Comparison of ENCODE assay signal across 10 cellular contexts in genomic region chr17:40909755-40910154, GRCh38. TPM values are rescaled to one million over a fixed set of nuclear protein-coding genes. Genes with fewer than 3 reads are reported as not detected.
DNase-seq lines count a peak whose midpoint lies in the region; ATAC-seq, FAIRE-seq and TF ChIP-seq lines count a peak whose summit lies in the region.
"Had no signal": no experiment of that assay in that cellular context is flagged by ENCODE, and none has a peak within 500 bp of the region (broad histone marks: within the 10 kb centered on the region; RNA-seq: fewer than 3 reads in every experiment).

No MANE protein-coding gene starts in this region.

- in situ Hi-C loops in Panc1 (cut with HindIII; ENCODE audit: low pct_unique_long_range_greater_than_20kb, low sequenced_read_pairs): no loop called here

- FAIRE-seq in H54 (lab: Jason Lieb, UNC): no peak

- H3K4me1 ChIP-seq in Panc1 (ENCODE audit: control insufficient read depth, insufficient read depth, low read length): peaks cover 8% of the 10 kb centered on the region; the same call in 1 of the 2 replicates
- H3K4me1 ChIP-seq in CD8-positive, alpha-beta memory T cell (ENCODE audit: insufficient read depth, low read length): no peaks in the 10 kb centered on the region

- BruUV-seq in Panc1 (replicated peaks; lab: Mats Ljungman, UMichigan): no TSS peak

- no peaks in the 10 kb centered on the region; the same call in 1 of the 2 replicates for H3K27me3 ChIP-seq in Panc1 (ENCODE audit: control insufficient read depth, insufficient read depth, low read length)
- peaks cover 10% of the 10 kb centered on the region for H3K27me3 ChIP-seq in CD8-positive, alpha-beta memory T cell (ENCODE audit: insufficient read depth, low read length, poor library complexity, severe bottlenecking)

- peaks cover 0 to 2% (median 0%) of the 10 kb centered on the region in 3 donors for H3K4me1 Mint-ChIP-seq in CD8-positive, alpha-beta memory T cell

- POLR2A ChIA-PET in Panc1 (lab: Charles Lee): no interaction called here
- POLR2A ChIA-PET in CD8-positive, alpha-beta memory T cell (lab: Charles Lee): no interaction called here

- no peak overlapping the region for H3K4me3 ChIP-seq in Panc1 (ENCODE audit: low read depth in 2 of 2, low read length in 2 of 2)
- H3K4me3 ChIP-seq in skeletal muscle cell (ENCODE audit: low read depth, low read length): no peak overlapping the region
- no peak overlapping the region for H3K4me3 ChIP-seq in CD8-positive, alpha-beta memory T cell (ENCODE audit: low read length)

- no peaks in the 10 kb centered on the region for H3K9me3 ChIP-seq in Panc1 (ENCODE audit: control insufficient read depth, insufficient read depth, low read depth, low read length)
- no peaks in the 10 kb centered on the region for H3K9me3 ChIP-seq in CD8-positive, alpha-beta memory T cell (ENCODE audit: low read length)

- peaks cover 17 to 60% of the 10 kb centered on the region in 2 donors for H3K27me3 Mint-ChIP-seq in CD8-positive, alpha-beta memory T cell

- TF ChIP-seq CTCF in Panc1 (IDR thresholded peaks at IDR 0.05): no peak

- no peaks in the 10 kb centered on the region for H3K36me3 Mint-ChIP-seq in CD8-positive, alpha-beta memory T cell

- peak; percentile 55 for ATAC-seq in Panc1

- intact Hi-C loops in Panc1 (cut with micrococcal nuclease; ENCODE audit: unreplicated experiment): loop anchor here (1.0 to 10.0 kb wide), 6 partner anchors 53 to 739 kb away; partner anchors contain the start of gene KRT19
- intact Hi-C loops in posterior vena cava (cut with DNase I): loop anchor here (5.0 to 10.0 kb wide), 5 partner anchors 415 to 755 kb away; no protein-coding TSS in a partner anchor

- TF ChIP-seq POLR2A in H54 (IDR thresholded peaks at IDR 0.05; ENCODE audit: low read depth, low read length): no peak

- CTCF ChIA-PET in Panc1 (lab: Charles Lee): interaction anchor here (0.7 to 2.1 kb wide), 4 partner anchors 24 to 640 kb away, joined by 3 to 11 read pairs (median 3); no protein-coding TSS in a partner anchor
- CTCF ChIA-PET in CD8-positive, alpha-beta memory T cell (lab: Charles Lee): interaction anchor here (1.0 to 5.1 kb wide), 6 partner anchors 399 to 756 kb away, joined by 3 to 33 read pairs (median 5); no protein-coding TSS in a partner anchor

- H3K9me3 Mint-ChIP-seq in CD8-positive, alpha-beta memory T cell: no peaks in the 10 kb centered on the region
- H3K9me3 Mint-ChIP-seq: T-helper 2 cell treated with Interferon-gamma antibody and Interleukin-4, amounts not matched to agents 5 μg/mL and 100 μg/mL, for 36 hours had no signal

- H3K4me3 Mint-ChIP-seq in CD8-positive, alpha-beta memory T cell: no peak overlapping the region
- H3K4me3 Mint-ChIP-seq: T-helper 2 cell treated with Interferon-gamma antibody and Interleukin-4, amounts not matched to agents 5 μg/mL and 100 μg/mL, for 36 hours had no signal

- peak overlapping the region; percentile 2; the same call in 1 of the 2 replicates for H3K27ac ChIP-seq in Panc1 (ENCODE audit: low read length)
- no peak overlapping the region for H3K27ac ChIP-seq in CD8-positive, alpha-beta memory T cell (ENCODE audit: low read depth, low read length)

- no peak overlapping the region for H3K27ac Mint-ChIP-seq in CD8-positive, alpha-beta memory T cell
- H3K27ac Mint-ChIP-seq: T-helper 2 cell treated with Interferon-gamma antibody and Interleukin-4, amounts not matched to agents 5 μg/mL and 100 μg/mL, for 36 hours had no signal

- peak; percentile 49 for DNase-seq in GM03348 (ENCODE audit: low spot score)
- no peak for DNase-seq in Panc1 (ENCODE audit: low read depth, low spot score)
- DNase-seq in fibroblast of gingiva (ENCODE audit: low read depth): peak; percentile 91
- peak; percentile 76 for DNase-seq in skeletal muscle cell (ENCODE audit: low read depth)
- no peak for DNase-seq in CD8-positive, alpha-beta memory T cell
- no peak for DNase-seq in cortex of kidney (lab: John Stamatoyannopoulos, UW)
- no peak for DNase-seq in H54 (ENCODE audit: insufficient read length, low spot score)
- no peak for DNase-seq in posterior vena cava (ENCODE audit: low spot score)

- H3K36me3 ChIP-seq in Panc1 (ENCODE audit: control insufficient read depth, insufficient read depth, low read length): no peaks in the 10 kb centered on the region
- H3K36me3 ChIP-seq in CD8-positive, alpha-beta memory T cell (ENCODE audit: insufficient read depth, low read length): no peaks in the 10 kb centered on the region

RNA-seq across cellular contexts. Expression of gene KRT20, which starts 24.7 kb away (rescaled TPM):
- total RNA-seq in Panc1 (2021; ENCODE audit: unreplicated experiment): 0.13 TPM
- polyA plus RNA-seq in Panc1 (2012; ENCODE audit: insufficient read length): not detected
- not detected for total RNA-seq in CD8-positive, alpha-beta memory T cell
- polyA plus RNA-seq in CD8-positive, alpha-beta memory T cell: not detected
- total RNA-seq in posterior vena cava: not detected

RNA-seq across cellular contexts. Expression of gene KRT23, which starts 27.7 kb away (rescaled TPM):
- total RNA-seq in Panc1 (2021; ENCODE audit: unreplicated experiment): not detected
- polyA plus RNA-seq in Panc1 (2012; ENCODE audit: insufficient read length): not detected
- total RNA-seq in CD8-positive, alpha-beta memory T cell: not detected
- not detected for polyA plus RNA-seq in CD8-positive, alpha-beta memory T cell
- total RNA-seq in posterior vena cava: under 1 TPM; 0.24 to 0.37 TPM
- total RNA-seq: cerebellum had no signal

RNA-seq across cellular contexts. Expression of gene KRT12, which starts 42.7 kb away (rescaled TPM):
- total RNA-seq in Panc1 (2021; ENCODE audit: unreplicated experiment) (not detected), posterior vena cava (not detected)
- not detected for polyA plus RNA-seq in Panc1 (2012; ENCODE audit: insufficient read length)
- total RNA-seq in CD8-positive, alpha-beta memory T cell: not detected
- polyA plus RNA-seq in CD8-positive, alpha-beta memory T cell: not detected
- total RNA-seq: cerebellum had no signal

RNA-seq across cellular contexts. Expression of gene KRT39, which starts 57.0 kb away (rescaled TPM):
- not detected for total RNA-seq in Panc1 (2021; ENCODE audit: unreplicated experiment)
- not detected for polyA plus RNA-seq in Panc1 (2012; ENCODE audit: insufficient read length)
- total RNA-seq in CD8-positive, alpha-beta memory T cell: not detected
- polyA plus RNA-seq in CD8-positive, alpha-beta memory T cell: not detected
- total RNA-seq in posterior vena cava: not detected
- total RNA-seq: cerebellum had no signal

Comparison
In these comparisons a context has a peak if more than half of its experiments do, and no peak if none do; other contexts are left out.
1. DNase-seq: peak in GM03348 (single experiment), fibroblast of gingiva (single experiment) and skeletal muscle cell (single experiment); none in Panc1 (single experiment), CD8-positive, alpha-beta memory T cell (0 of 5), cortex of kidney (single experiment), H54 (single experiment) and posterior vena cava (single experiment).